9 cellular contexts compared by ENCODE assay signal in the genomic region with DNA sequence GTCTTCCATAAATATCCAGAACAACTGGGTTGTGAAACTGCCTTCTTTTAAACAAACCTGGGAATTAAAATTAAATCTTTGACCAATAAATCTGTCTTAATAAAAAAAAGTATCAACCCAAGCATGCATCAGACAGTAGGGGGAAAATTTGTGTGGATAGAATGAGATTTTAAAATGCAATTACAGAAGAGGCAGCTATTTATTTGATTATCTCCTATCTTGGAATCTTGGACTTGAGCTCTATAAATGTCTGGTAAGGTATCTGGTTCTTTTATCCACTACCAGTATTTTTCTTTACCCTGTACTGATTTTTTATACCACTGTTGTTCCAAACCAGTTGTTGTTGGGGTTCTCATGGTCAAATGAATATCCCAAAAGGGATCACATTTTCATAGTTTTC.
"Had no signal": no experiment of that assay in that cellular context is flagged by ENCODE, and none has a peak within 500 bp of the region (broad histone marks: within the 10 kb centered on the region; RNA-seq: fewer than 3 reads in every experiment).

No MANE protein-coding gene starts in this region.

- DNase-seq: GM23248, GOT3, H7, H9, HCEC 1CT, HFFc6 had no signal

- H2AFZ ChIP-seq: GM23248, GM23338 had no signal

- ATAC-seq: GM23338, HCT116 had no signal

- H3K36me3 ChIP-seq: HAP-1 had no signal

- H3K4me2 ChIP-seq: GM23338 had no signal

- H3K4me1 Mint-ChIP-seq: H9 had no signal

- H3K4me3 ChIP-seq: GM23248, GM23338, HAP-1 had no signal

- H3K9me3 ChIP-seq: HAP-1 had no signal

- H3K27ac ChIP-seq: GM23248 had no signal

- H3K9ac ChIP-seq: GM23248 had no signal

- H3K4me1 ChIP-seq: HAP-1 had no signal

- H3K9me3 Mint-ChIP-seq: GM23338, H9, HFFc6 had no signal

- H3K27ac Mint-ChIP-seq: GM23338, H9, HFFc6 had no signal

- H3K4me3 Mint-ChIP-seq: GM23338, H9, HFFc6 had no signal
